Comparison of ENCODE assay signal across 10 cellular contexts in the genomic region with DNA sequence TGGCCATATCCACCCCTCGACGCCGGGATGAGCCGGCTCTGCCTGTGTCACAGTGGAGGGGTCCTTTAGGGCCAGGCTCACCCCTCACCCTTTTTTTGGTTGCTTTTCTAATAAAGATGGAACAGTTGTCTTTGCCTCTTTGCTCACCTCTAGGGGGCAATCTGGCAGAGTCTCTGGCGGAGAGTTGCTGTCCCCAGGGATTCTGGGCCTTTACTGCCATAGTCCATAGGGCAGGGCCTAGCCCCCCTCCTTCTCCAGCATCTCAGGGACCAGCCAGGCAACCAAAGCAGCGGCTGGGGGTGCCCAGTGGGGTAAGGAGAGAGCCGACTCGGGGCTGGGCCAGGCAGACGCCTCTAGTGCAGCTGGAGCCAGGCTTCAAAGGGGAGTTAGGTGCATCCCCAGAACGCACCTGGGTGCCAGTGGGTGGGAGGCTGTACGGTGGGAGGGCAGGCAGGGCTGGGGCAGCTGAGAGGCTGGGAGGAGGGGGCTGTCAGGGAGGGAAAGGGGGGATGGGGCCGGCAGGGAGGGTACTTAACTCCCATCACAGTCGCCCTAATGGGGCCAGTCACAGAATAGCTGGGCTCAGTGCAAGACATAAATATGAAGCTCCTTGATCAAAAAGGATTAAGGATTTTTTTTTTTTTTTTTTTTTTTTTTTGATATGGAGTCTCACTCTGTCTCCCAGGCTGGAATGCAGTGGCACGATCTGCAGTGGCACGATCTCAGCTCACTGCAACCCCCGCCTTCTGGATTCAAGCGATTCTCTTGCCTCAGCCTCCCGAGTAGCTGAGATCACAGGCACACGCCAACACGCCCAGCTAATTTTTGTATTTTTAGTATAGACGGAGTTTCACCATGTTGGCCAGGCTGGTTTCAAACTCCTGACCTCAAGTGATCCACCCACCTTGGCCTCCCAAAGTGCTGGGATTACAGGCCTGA. TPM values are rescaled to one million over a fixed set of nuclear protein-coding genes. Genes with fewer than 3 reads are reported as not detected.
DNase-seq lines count a peak whose midpoint lies in the region; ATAC-seq and TF ChIP-seq lines count a peak whose summit lies in the region.
"Had no signal": no experiment of that assay in that cellular context is flagged by ENCODE, and none has a peak within 500 bp of the region (broad histone marks: within the 10 kb centered on the region; RNA-seq: fewer than 3 reads in every experiment).

No MANE protein-coding gene starts in this region.

- H3F3A ChIP-seq in PC-3 (ENCODE audit: low read length, unreplicated experiment) = no peaks in the 10 kb centered on the region

- H3K9ac ChIP-seq in PC-3 (ENCODE audit: low read length) = no peak overlapping the region

- H3K9me3 ChIP-seq in breast epithelium (no peaks in the 10 kb centered on the region), PC-3 (ENCODE audit: low read length) (no peaks in the 10 kb centered on the region), transverse colon (no peaks in the 10 kb centered on the region)

- H3K27me3 ChIP-seq in breast epithelium (no peaks in the 10 kb centered on the region), PC-3 (ENCODE audit: low read length) (no peaks in the 10 kb centered on the region), transverse colon (no peaks in the 10 kb centered on the region)

- no peak overlapping the region for H3K27ac Mint-ChIP-seq in MCF 10A (ENCODE audit: low read depth, unreplicated experiment)
- no peak overlapping the region for H3K27ac Mint-ChIP-seq in natural killer cell treated with Interleukin-12 subunit alpha and Interleukin-12 subunit beta and Interleukin-15 and Interleukin-18, amount 100 ng/mL, for 72 hours

- no peak overlapping the region for H3K4me3 Mint-ChIP-seq in MCF 10A (ENCODE audit: unreplicated experiment)
- H3K4me3 Mint-ChIP-seq in natural killer cell treated with Interleukin-12 subunit alpha and Interleukin-12 subunit beta and Interleukin-15 and Interleukin-18, amount 100 ng/mL, for 72 hours = no peak overlapping the region
- H3K4me3 Mint-ChIP-seq: CD8-positive, alpha-beta memory T cell had no signal

- H4K20me1 ChIP-seq in PC-3 (ENCODE audit: low read length) = no peaks in the 10 kb centered on the region

- 86 to 87% methylated on average over 7 to 21 of the region's 21 CpGs for WGBS in transverse colon (ENCODE audit: low coverage in 1 of 2), 2 donors

- peak in 1 of 3 donors; percentile 13 for TF ChIP-seq CTCF in breast epithelium (IDR thresholded peaks at IDR 0.05)
- no peak for TF ChIP-seq CTCF in MCF 10A (IDR thresholded peaks at IDR 0.05; ENCODE audit: unreplicated experiment)
- TF ChIP-seq CTCF in PC-3 (conservative IDR thresholded peaks at IDR 0.05; ENCODE audit: low read depth, low read length) = peak; percentile 55
- peak; percentile 45 for TF ChIP-seq CTCF in fibroblast of pulmonary artery (IDR thresholded peaks at IDR 0.05; ENCODE audit: low read length, missing control alignments)
- TF ChIP-seq CTCF in transverse colon (IDR thresholded peaks at IDR 0.05) = peak in 3 of 5 experiments; percentile 4 to 11 (median 10)

- H3K27me3 Mint-ChIP-seq in MCF 10A (ENCODE audit: insufficient read depth, unreplicated experiment) = no peaks in the 10 kb centered on the region
- H3K27me3 Mint-ChIP-seq in natural killer cell treated with Interleukin-12 subunit alpha and Interleukin-12 subunit beta and Interleukin-15 and Interleukin-18, amount 100 ng/mL, for 72 hours = no peaks in the 10 kb centered on the region
- H3K27me3 Mint-ChIP-seq: CD8-positive, alpha-beta memory T cell had no signal

- H3K36me3 ChIP-seq in breast epithelium (no peaks in the 10 kb centered on the region), PC-3 (ENCODE audit: low read depth, low read length) (no peaks in the 10 kb centered on the region), transverse colon (peaks cover 0 to 3% (median 0%) of the 10 kb centered on the region in 4 donors)

- H3K4me3 ChIP-seq in breast epithelium (no peak overlapping the region), PC-3 (ENCODE audit: low read length) (no peak overlapping the region), fibroblast of pulmonary artery (replicated peaks; ENCODE audit: low read depth, low read length) (no peak overlapping the region), transverse colon (no peak overlapping the region)

- H2AFZ ChIP-seq in PC-3 (ENCODE audit: low read length) = no peak overlapping the region

- no peak for TF ChIP-seq EP300 in transverse colon (IDR thresholded peaks at IDR 0.05; ENCODE audit: low read depth)

- no peak for ATAC-seq in PC-3
- ATAC-seq in GM21529 (IDR thresholded peaks at IDR 0.05; ENCODE audit: unreplicated experiment) = no peak
- ATAC-seq in natural killer cell treated with Interleukin-12 subunit alpha and Interleukin-12 subunit beta and Interleukin-15 and Interleukin-18, amount 100 ng/mL, for 72 hours = no peak

- BruUV-seq in MCF 10A (replicated peaks; lab: Mats Ljungman, UMichigan) (no TSS peak), PC-3 (replicated peaks; lab: Mats Ljungman, UMichigan) (no TSS peak)

- intact Hi-C loops in breast epithelium (cut with DNase I; ENCODE audit: low total_unique reads) = no loop called here
- intact Hi-C loops in MCF 10A (cut with micrococcal nuclease) = loop anchor here (5.0 kb wide), 1 partner anchor 191 kb away; no protein-coding TSS in a partner anchor
- intact Hi-C loops in PC-3 (cut with micrococcal nuclease) = loop anchor here (10.0 kb wide), 1 partner anchor 224 kb away; no protein-coding TSS in a partner anchor
- intact Hi-C loops in transverse colon (cut with DNase I; ENCODE audit: low total_unique reads) = no loop called here

- H3K79me2 ChIP-seq in PC-3 (ENCODE audit: low read length) = no peaks in the 10 kb centered on the region

- no peak overlapping the region for H3K4me2 ChIP-seq in PC-3 (ENCODE audit: low read length)

- TF ChIP-seq POLR2A in breast epithelium (IDR thresholded peaks at IDR 0.05) (no peak), transverse colon (IDR thresholded peaks at IDR 0.05) (no peak)

- CTCF ChIA-PET in MCF 10A (lab: Yijun Ruan, JAX) (interaction anchor here (0.6 to 3.4 kb wide), 4 partner anchors 11 to 298 kb away, joined by 4 to 23 read pairs (median 4); no protein-coding TSS in a partner anchor), PC-3 (lab: Charles Lee) (interaction anchor here (0.6 kb wide), 1 partner anchor 22 kb away, joined by 8 read pairs; no protein-coding TSS in a partner anchor)

- no peaks in the 10 kb centered on the region for H3K9me3 Mint-ChIP-seq in MCF 10A (ENCODE audit: unreplicated experiment)
- no peaks in the 10 kb centered on the region for H3K9me3 Mint-ChIP-seq in natural killer cell treated with Interleukin-12 subunit alpha and Interleukin-12 subunit beta and Interleukin-15 and Interleukin-18, amount 100 ng/mL, for 72 hours
- H3K9me3 Mint-ChIP-seq: CD8-positive, alpha-beta memory T cell had no signal

- no peak for DNase-seq in breast epithelium (ENCODE audit: low spot score in 2 of 2)
- DNase-seq in MCF 10A (ENCODE audit: unreplicated experiment) = no peak
- no peak for DNase-seq in PC-3
- DNase-seq in fibroblast of pulmonary artery (ENCODE audit: low read depth) = peak; percentile 24
- no peak for DNase-seq in transverse colon
- no peak for DNase-seq in cortex of kidney (lab: John Stamatoyannopoulos, UW)
- no peak for DNase-seq in natural killer cell treated with Interleukin-12 subunit alpha and Interleukin-12 subunit beta and Interleukin-15 and Interleukin-18, amount 100 ng/mL, for 72 hours (ENCODE audit: low spot score)
- DNase-seq: CD8-positive, alpha-beta memory T cell; effector memory CD4-positive, alpha-beta T cell had no signal

- POLR2A ChIA-PET in MCF 10A (lab: Yijun Ruan, JAX) (interaction anchor here (0.7 kb wide), 1 partner anchor 1072 kb away, joined by 3 read pairs; no protein-coding TSS in a partner anchor), PC-3 (lab: Charles Lee; ENCODE audit: unreplicated experiment) (no interaction called here)

- H3K27ac ChIP-seq in breast epithelium = peak overlapping the region; percentile 70 to 80
- H3K27ac ChIP-seq in PC-3 (ENCODE audit: low read length) = no peak overlapping the region
- peak overlapping the region in 3 of 4 donors; percentile 3 to 77 (median 74) for H3K27ac ChIP-seq in transverse colon

- H3K4me1 ChIP-seq in breast epithelium (peaks cover 14 to 22% of the 10 kb centered on the region in 2 donors), PC-3 (ENCODE audit: insufficient read depth, low read length) (no peaks in the 10 kb centered on the region), transverse colon (peaks cover 11 to 37% (median 24%) of the 10 kb centered on the region in 4 donors)

- H3K4me1 Mint-ChIP-seq in MCF 10A (ENCODE audit: insufficient read depth, unreplicated experiment) = peaks cover 6% of the 10 kb centered on the region
- H3K4me1 Mint-ChIP-seq in natural killer cell treated with Interleukin-12 subunit alpha and Interleukin-12 subunit beta and Interleukin-15 and Interleukin-18, amount 100 ng/mL, for 72 hours (ENCODE audit: low read depth in 2 of 2) = no peaks in the 10 kb centered on the region
- H3K4me1 Mint-ChIP-seq: CD8-positive, alpha-beta memory T cell had no signal

- no peaks in the 10 kb centered on the region for H3K9me2 ChIP-seq in PC-3 (replicated peaks; ENCODE audit: low read length)

- in situ Hi-C loops in transverse colon (cut with MboI; ENCODE audit: low pct_ligation_motif_present in 1 of 4, low pct_unique_long_range_greater_than_20kb in 1 of 4, low sequenced_read_pairs in 3 of 4) = loop anchor here in 1 of 4 donors (10.0 kb wide), 1 partner anchor 74 kb away; no protein-coding TSS in a partner anchor

- H3K36me3 Mint-ChIP-seq in MCF 10A (ENCODE audit: insufficient read depth, unreplicated experiment) = no peaks in the 10 kb centered on the region
- H3K36me3 Mint-ChIP-seq in natural killer cell treated with Interleukin-12 subunit alpha and Interleukin-12 subunit beta and Interleukin-15 and Interleukin-18, amount 100 ng/mL, for 72 hours = no peaks in the 10 kb centered on the region

RNA-seq across cellular contexts. Expression of gene SUSD2, which starts 2.5 kb away (rescaled TPM):
- total RNA-seq in breast epithelium (1 to 10 TPM in 2 of 3 donors, under 1 TPM in 1; 0.80 to 7.9 (median 5.6) TPM), MCF 10A (2022) (13.3 and 32.8 TPM in 2 replicates), PC-3 (2014; rRNA removed) (1.3 and 1.6 TPM in 2 replicates), transverse colon (10 to 100 TPM in 1 of 4 donors, 1 to 10 TPM in 2, under 1 TPM in 1; 0.37 to 67.7 (median 3.8) TPM)
- 1 to 10 TPM; 2.4 to 2.7 TPM for total RNA-seq in natural killer cell treated with Interleukin-12 subunit alpha and Interleukin-12 subunit beta and Interleukin-15 and Interleukin-18, amount 100 ng/mL, for 72 hours

Comparison
In these comparisons a context has a peak if more than half of its experiments do, and no peak if none do; other contexts are left out.
1. intact Hi-C loops: an anchor here in MCF 10A (5.0 kb wide) and PC-3 (10.0 kb wide); none called in breast epithelium and transverse colon.